In genomic region chr10:124651402-124651887, GRCh38 we compare ENCODE assay signal across 12 cellular contexts.
A peak's percentile ranks its signal among the peaks of the same experiment; 100 is the strongest.
DNase-seq lines count a peak whose midpoint lies in the region; ATAC-seq and TF ChIP-seq lines count a peak whose summit lies in the region.
"Had no signal": no experiment of that assay in that cellular context is flagged by ENCODE, and none has a peak within 500 bp of the region (broad histone marks: within the 10 kb centered on the region; RNA-seq: fewer than 3 reads in every experiment).

No MANE protein-coding gene starts in this region.

- H3K27me3 ChIP-seq in CD4-positive, alpha-beta T cell (ENCODE audit: control insufficient read depth, insufficient read depth, low read length) = no peaks in the 10 kb centered on the region
- H3K27me3 ChIP-seq in HL-60 (ENCODE audit: insufficient read depth, poor library complexity, severe bottlenecking) (no peaks in the 10 kb centered on the region), neutrophil (no peaks in the 10 kb centered on the region)
- H3K27me3 ChIP-seq: MG63 had no signal

- peak overlapping the region; percentile 15 for H3K4me3 Mint-ChIP-seq in CD4-positive, alpha-beta T cell
- H3K4me3 Mint-ChIP-seq in osteocyte (ENCODE audit: unreplicated experiment) = no peak overlapping the region

- POLR2A ChIA-PET in CD4-positive, alpha-beta T cell (lab: Charles Lee) = interaction anchor here (0.7 to 6.8 kb wide), 4 partner anchors 27 to 90 kb away, joined by 3 to 72 read pairs (median 12); no protein-coding TSS in a partner anchor

- CTCF ChIA-PET in CD4-positive, alpha-beta T cell (lab: Charles Lee) = interaction anchor here (0.9 to 1.5 kb wide), 6 partner anchors 14 to 90 kb away, joined by 3 to 5 read pairs (median 4); no protein-coding TSS in a partner anchor

- TF ChIP-seq CTCF in CD4-positive, alpha-beta T cell (IDR thresholded peaks at IDR 0.05) = no peak
- TF ChIP-seq CTCF in HL-60 (IDR thresholded peaks at IDR 0.05; ENCODE audit: insufficient read depth, low read length) (no peak), neutrophil (IDR thresholded peaks at IDR 0.05) (no peak), osteocyte (IDR thresholded peaks at IDR 0.05) (no peak)

- H3K4me1 ChIP-seq in neutrophil (ENCODE audit: control insufficient read depth in 1 of 2, insufficient read depth in 1 of 2, low read depth in 1 of 2, low read length in 1 of 2) = peaks cover 83 to 89% of the 10 kb centered on the region in 2 experiments

- no peak for ATAC-seq in CD4-positive, alpha-beta T cell (ENCODE audit: poor library complexity)
- no peak for ATAC-seq in GM18870 (IDR thresholded peaks at IDR 0.05; ENCODE audit: unreplicated experiment)

- no peaks in the 10 kb centered on the region for H3K9me3 ChIP-seq in CD4-positive, alpha-beta T cell (ENCODE audit: control insufficient read depth, low read length)
- H3K9me3 ChIP-seq in neutrophil = no peaks in the 10 kb centered on the region
- H3K9me3 ChIP-seq: MG63 had no signal

- intact Hi-C loops in CD4-positive, alpha-beta T cell (cut with DNase I, micrococcal nuclease) = loop anchor here in 1 of 2 experiments (2.0 kb wide), 1 partner anchor 19 kb away; no protein-coding TSS in a partner anchor

- no peaks in the 10 kb centered on the region for H3K27me3 Mint-ChIP-seq in CD4-positive, alpha-beta T cell
- no peaks in the 10 kb centered on the region for H3K27me3 Mint-ChIP-seq in osteocyte (ENCODE audit: unreplicated experiment)

- H3K4me3 ChIP-seq in HL-60 (replicated peaks; ENCODE audit: insufficient read depth, low read length) (no peak overlapping the region), neutrophil (ENCODE audit: low read depth in 1 of 2, low read length in 1 of 2) (no peak overlapping the region)
- H3K4me3 ChIP-seq: MG63 had no signal

- peaks cover 12% of the 10 kb centered on the region for H3K36me3 Mint-ChIP-seq in CD4-positive, alpha-beta T cell (ENCODE audit: low read depth)
- no peaks in the 10 kb centered on the region for H3K36me3 Mint-ChIP-seq in osteocyte (ENCODE audit: unreplicated experiment)

- DNase-seq in CD4-positive, alpha-beta T cell = no peak
- DNase-seq in HL-60 (ENCODE audit: low read depth in 1 of 2, low spot score in 1 of 2) (no peak), RPMI8226 (no peak), osteocyte (ENCODE audit: extremely low spot score, unreplicated experiment) (no peak), glomerular visceral epithelial cell (ENCODE audit: extremely low spot score) (no peak)
- DNase-seq: head of caudate nucleus, MG63, NCI-H524, retina had no signal

- peak overlapping the region; percentile 17 for H3K27ac ChIP-seq in CD4-positive, alpha-beta T cell (ENCODE audit: low read depth, low read length)
- H3K27ac ChIP-seq in HL-60 (replicated peaks) = peak overlapping the region; percentile 91
- peak overlapping the region; percentile 50 for H3K27ac ChIP-seq in cingulate gyrus (ENCODE audit: low read depth, low read length)
- H3K27ac ChIP-seq in neutrophil = peak overlapping the region; percentile 99

- H3K9me3 Mint-ChIP-seq in CD4-positive, alpha-beta T cell = no peaks in the 10 kb centered on the region
- no peaks in the 10 kb centered on the region for H3K9me3 Mint-ChIP-seq in osteocyte (ENCODE audit: unreplicated experiment)

- H3K4me1 Mint-ChIP-seq in CD4-positive, alpha-beta T cell (ENCODE audit: low read depth) = peaks cover 93% of the 10 kb centered on the region
- peaks cover 20% of the 10 kb centered on the region for H3K4me1 Mint-ChIP-seq in osteocyte (ENCODE audit: unreplicated experiment)

- no peaks in the 10 kb centered on the region for H3K36me3 ChIP-seq in neutrophil

- H3K27ac Mint-ChIP-seq in CD4-positive, alpha-beta T cell = peak overlapping the region; percentile 89
- H3K27ac Mint-ChIP-seq in osteocyte (ENCODE audit: unreplicated experiment) = no peak overlapping the region

Comparison
In these comparisons a context has a peak if more than half of its experiments do, and no peak if none do; other contexts are left out.
1. H3K27ac ChIP-seq: peak in every context shown above with its lines; median percentile 99 in neutrophil; 91 in HL-60; 50 in cingulate gyrus; 17 in CD4-positive, alpha-beta T cell.